ENCODE assay signal across 1 cellular context in genomic region chr4:134345249-134345648, GRCh38.
TF ChIP-seq lines count a peak whose summit lies in the region.

No MANE protein-coding gene starts in this region.

TF ChIP-seq in K562, 482 proteins besides CTCF, POLR2A, EP300 and RAD21 (continued from another document):
- no peak for TF ChIP-seq ZNF398 (CRISPR knock-in tag; IDR thresholded peaks at IDR 0.05)
